9 cellular contexts compared by ENCODE assay signal in genomic region chr6:105459049-105459448, GRCh38. TPM values are rescaled to one million over a fixed set of nuclear protein-coding genes. Genes with fewer than 3 reads are reported as not detected.
DNase-seq lines count a peak whose midpoint lies in the region; ATAC-seq and TF ChIP-seq lines count a peak whose summit lies in the region.
"Had no signal": no experiment of that assay in that cellular context is flagged by ENCODE, and none has a peak within 500 bp of the region (broad histone marks: within the 10 kb centered on the region; RNA-seq: fewer than 3 reads in every experiment).

No MANE protein-coding gene starts in this region.

- peak; percentile 89 for ATAC-seq in HG02678 (IDR thresholded peaks at IDR 0.05; ENCODE audit: unreplicated experiment)
- ATAC-seq in T-cell (replicated peaks in 1 of 4), result peak; percentile 27 to 73 (median 54)

- peak; percentile 21 for DNase-seq in activated CD4-positive, alpha-beta T cell treated with anti-CD3 and anti-CD28 coated beads for 48 hours
- no peak for DNase-seq in activated CD4-positive, alpha-beta T cell treated with anti-CD3 and anti-CD28 coated beads, Interleukin-2, amount 50 U/mL, for 1 hour
- peak in 22 of 34 experiments; percentile 4 to 45 (median 13) for DNase-seq in T-cell
- no peak for DNase-seq in spleen
- no peak for DNase-seq in lower leg skin (ENCODE audit: low spot score in 2 of 2)
- no peak for DNase-seq in NCI-H1105 (lab: John Stamatoyannopoulos, UW)
- DNase-seq in MG63, result no peak

- peak overlapping the region in 6 of 8 donors; percentile 1 to 76 (median 68) for H3K27ac ChIP-seq in spleen

- TF ChIP-seq POLR2A in spleen (IDR thresholded peaks at IDR 0.05) (no peak), lower leg skin (IDR thresholded peaks at IDR 0.05) (no peak)

- H3K27me3 Mint-ChIP-seq in T-cell, result peaks cover 15 to 24% of the 10 kb centered on the region in 2 donors
- H3K27me3 Mint-ChIP-seq: dendritic cell treated with granulocyte-macrophage colony-stimulating factor and Interleukin-4, amounts not matched to agents 40 ng/mL and 50 ng/mL, for 4 days had no signal

- peaks cover 7 to 46% (median 11%) of the 10 kb centered on the region in 3 donors for H3K4me1 Mint-ChIP-seq in T-cell

- peaks cover 0 to under 1% (median 0%) of the 10 kb centered on the region in 6 donors for H3K4me1 ChIP-seq in spleen

- peak overlapping the region; percentile 40 to 85 for H3K27ac Mint-ChIP-seq in T-cell
- H3K27ac Mint-ChIP-seq: dendritic cell treated with granulocyte-macrophage colony-stimulating factor and Interleukin-4, amounts not matched to agents 40 ng/mL and 50 ng/mL, for 4 days had no signal

- H3K27me3 ChIP-seq in spleen (replicated peaks in 1 of 7), result no peaks in the 10 kb centered on the region
- no peaks in the 10 kb centered on the region for H3K27me3 ChIP-seq in MG63

- intact Hi-C loops in spleen (cut with DNase I; ENCODE audit: low total_unique reads), result no loop called here
- intact Hi-C loops in lower leg skin (cut with DNase I; ENCODE audit: low total_unique reads), result no loop called here

- H3K36me3 ChIP-seq in spleen, result no peaks in the 10 kb centered on the region
- H3K36me3 ChIP-seq in MG63, result no peaks in the 10 kb centered on the region

- peak overlapping the region; percentile 29 to 59 (median 44) for H3K4me3 Mint-ChIP-seq in T-cell
- H3K4me3 Mint-ChIP-seq: dendritic cell treated with granulocyte-macrophage colony-stimulating factor and Interleukin-4, amounts not matched to agents 40 ng/mL and 50 ng/mL, for 4 days had no signal

- peaks cover 0 to 6% (median 4%) of the 10 kb centered on the region in 3 donors for H3K9me3 Mint-ChIP-seq in T-cell

- no peaks in the 10 kb centered on the region for H3K36me3 Mint-ChIP-seq in T-cell

- CTCF ChIA-PET in T-cell (lab: Charles Lee), result no interaction called here

- peak overlapping the region in 1 of 8 donors; percentile 6 for H3K4me3 ChIP-seq in spleen
- H3K4me3 ChIP-seq in lower leg skin (ENCODE audit: low read depth, poor library complexity, severe bottlenecking), result no peak overlapping the region
- H3K4me3 ChIP-seq in MG63, result no peak overlapping the region

- POLR2A ChIA-PET in T-cell (lab: Charles Lee), result no interaction called here

- H3K9me3 ChIP-seq in spleen (peaks cover 0 to 10% (median 0%) of the 10 kb centered on the region in 8 donors), MG63 (no peaks in the 10 kb centered on the region)

- WGBS in spleen, 5 donors, result 66 to 84% (median 75%) methylated on average over 9 of the region's 9 CpGs
- WGBS in lower leg skin, 2 donors, result 55 to 62% methylated on average over 9 of the region's 9 CpGs

- TF ChIP-seq CTCF in spleen (IDR thresholded peaks at IDR 0.05 in 8 of 11, conservative IDR thresholded peaks at IDR 0.05 in 3 of 11) (no peak), lower leg skin (IDR thresholded peaks at IDR 0.05) (no peak)

RNA-seq across cellular contexts. Expression of gene PREP, which starts 56.2 kb away (rescaled TPM):
- total RNA-seq in T-cell (10 to 100 TPM; 27.4 to 34.0 (median 30.7) TPM), spleen (10 to 100 TPM; 17.4 to 22.9 (median 20.3) TPM), lower leg skin (10 to 100 TPM; 33.9 to 39.1 (median 35.1) TPM)
- polyA plus RNA-seq in spleen, result 10 to 100 TPM in 2 of 3 donors, 1 to 10 TPM in 1; 9.8 to 13.2 (median 13.1) TPM
- total RNA-seq in MG63 (2014; rRNA removed; shearing (Covaris generic); ENCODE audit: low replicate concordance), result 15.9 and 34.6 TPM in 2 replicates

Comparison
In these comparisons a context has a peak if more than half of its experiments do, and no peak if none do; other contexts are left out.
1. DNase-seq: peak in activated CD4-positive, alpha-beta T cell treated with anti-CD3 and anti-CD28 coated beads for 48 hours (single experiment) and T-cell (22 of 34); none in activated CD4-positive, alpha-beta T cell treated with anti-CD3 and anti-CD28 coated beads, Interleukin-2, amount 50 U/mL, for 1 hour (single experiment), spleen (single experiment), lower leg skin (0 of 2), NCI-H1105 (single experiment) and MG63 (single experiment).